Comparison of ENCODE assay signal across 12 cellular contexts in the genomic region with DNA sequence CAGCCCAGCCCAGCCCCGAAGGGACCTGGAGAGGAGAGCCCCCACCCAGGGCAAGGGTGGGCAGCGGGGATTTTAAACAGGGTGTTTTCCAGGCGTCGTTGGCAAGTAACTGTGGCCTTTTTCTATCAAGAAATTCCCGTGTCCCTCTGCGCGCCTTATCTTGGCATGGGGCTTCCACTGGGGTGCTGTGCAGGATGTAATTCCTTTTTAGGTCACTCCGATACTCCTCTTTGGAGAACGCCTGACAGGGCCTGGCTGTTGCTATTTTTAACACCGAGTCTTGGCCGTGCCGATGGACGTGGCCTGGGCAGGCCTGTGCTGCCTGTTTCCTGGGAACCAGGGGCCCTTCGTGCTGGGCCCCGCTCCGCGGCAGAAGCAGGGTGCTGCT.
DNase-seq lines count a peak whose midpoint lies in the region; ATAC-seq and TF ChIP-seq lines count a peak whose summit lies in the region.
"Had no signal": no experiment of that assay in that cellular context is flagged by ENCODE, and none has a peak within 500 bp of the region (broad histone marks: within the 10 kb centered on the region; RNA-seq: fewer than 3 reads in every experiment).

No MANE protein-coding gene starts in this region.

- H3K27ac ChIP-seq in right cardiac atrium (ENCODE audit: low read length), result peak overlapping the region; percentile 92
- H3K27ac ChIP-seq in psoas muscle, result peak overlapping the region; percentile 98

- TF ChIP-seq CTCF in psoas muscle (IDR thresholded peaks at IDR 0.05), result no peak

- H3K36me3 ChIP-seq in psoas muscle (ENCODE audit: insufficient read depth in 1 of 2, low read depth in 1 of 2), result no peaks in the 10 kb centered on the region

- no peaks in the 10 kb centered on the region for H3K9me3 ChIP-seq in right cardiac atrium (ENCODE audit: control insufficient read depth, low read length)
- no peaks in the 10 kb centered on the region for H3K9me3 ChIP-seq in psoas muscle

- 23% methylated on average over 17 of the region's 17 CpGs for WGBS in right cardiac atrium
- 8 to 22% (median 9%) methylated on average over 17 of the region's 17 CpGs for WGBS in psoas muscle, 3 donors

- H3K27me3 ChIP-seq in right cardiac atrium (ENCODE audit: control insufficient read depth, insufficient read depth) (no peaks in the 10 kb centered on the region), psoas muscle (ENCODE audit: insufficient read depth in 3 of 3, low read length in 2 of 3) (no peaks in the 10 kb centered on the region)

- ATAC-seq in right cardiac atrium, result peak; percentile 84 to 85
- peak; percentile 76 to 84 (median 80) for ATAC-seq in psoas muscle
- no peak for ATAC-seq in HG02870 (IDR thresholded peaks at IDR 0.05; ENCODE audit: unreplicated experiment)
- ATAC-seq: activated naive CD4-positive, alpha-beta T cell treated with anti-CD3 and anti-CD28 coated beads, Interleukin-2, amount 50 U/mL, for 72 hours; T-cell had no signal

- H3K4me1 ChIP-seq in right cardiac atrium (ENCODE audit: control insufficient read depth, insufficient read depth, low read length) (peaks cover 31% of the 10 kb centered on the region), psoas muscle (peaks cover 81% of the 10 kb centered on the region)

- intact Hi-C loops in right cardiac atrium (cut with DNase I) (loop anchor here in 3 of 4 donors (10.0 kb wide), 3 partner anchors 47 to 117 kb away; no protein-coding TSS in a partner anchor), psoas muscle (cut with DNase I) (loop anchor here (5.0 to 10.0 kb wide), 4 partner anchors 94 to 239 kb away; a partner anchor contains a TSS)

- DNase-seq in AG08395 (ENCODE audit: low spot score), result peak; percentile 58
- DNase-seq in cerebellar nuclear complex (lab: John Stamatoyannopoulos, UW), result peak; percentile 13 to 87
- DNase-seq in right cardiac atrium, result peak; percentile 82 to 91 (median 90)
- DNase-seq in psoas muscle, result peak; percentile 73 to 87
- no peak for DNase-seq in activated T-cell treated with anti-CD3 and anti-CD28 coated beads, Interleukin-2, amount 50 U/mL, for 48 hours
- DNase-seq in NCI-H524 (lab: John Stamatoyannopoulos, UW), result no peak
- no peak for DNase-seq in NCI-H446 treated with DMSO at 0.1 percent for 48 hours (lab: John Stamatoyannopoulos, UW)
- DNase-seq: activated CD4-positive, alpha-beta T cell treated with anti-CD3 and anti-CD28 coated beads, Interleukin-2, amount 50 U/mL, for 48 hours; NCI-H187 had no signal

- H3K4me3 ChIP-seq in right cardiac atrium (ENCODE audit: low read length), result no peak overlapping the region
- H3K4me3 ChIP-seq in psoas muscle, result peak overlapping the region; percentile 38

Comparison
In these comparisons a context has a peak if more than half of its experiments do, and no peak if none do; other contexts are left out.
1. DNase-seq: peak in AG08395 (single experiment), cerebellar nuclear complex (2 of 2), right cardiac atrium (3 of 3) and psoas muscle (2 of 2); none in activated T-cell treated with anti-CD3 and anti-CD28 coated beads, Interleukin-2, amount 50 U/mL, for 48 hours (0 of 2), NCI-H524 (0 of 2) and NCI-H446 treated with DMSO at 0.1 percent for 48 hours (single experiment).